Comparison of ENCODE assay signal across 8 cellular contexts in genomic region chr1:15885701-15886612, GRCh38. TPM values are rescaled to one million over a fixed set of nuclear protein-coding genes. Genes with fewer than 3 reads are reported as not detected.
A peak's percentile ranks its signal among the peaks of the same experiment; 100 is the strongest.
DNase-seq lines count a peak whose midpoint lies in the region; ATAC-seq and TF ChIP-seq lines count a peak whose summit lies in the region.

No MANE protein-coding gene starts in this region.

- no peak for TF ChIP-seq EP300 in esophagus muscularis mucosa (IDR thresholded peaks at IDR 0.05)

- WGBS in esophagus muscularis mucosa: 3% methylated on average over 11 of the region's 14 CpGs

- peak overlapping the region; percentile 38 for H3K4me3 ChIP-seq in HFF-Myc (replicated peaks; ENCODE audit: low read depth, low read length)
- H3K4me3 ChIP-seq in esophagus muscularis mucosa: peak overlapping the region; percentile 44 to 59 (median 48)

- H3K27ac ChIP-seq in esophagus muscularis mucosa (replicated peaks in 1 of 4): peak overlapping the region; percentile 80 to 93 (median 92)

- no peaks in the 10 kb centered on the region for H3K27me3 ChIP-seq in esophagus muscularis mucosa

- H3K9me3 ChIP-seq in esophagus muscularis mucosa: no peaks in the 10 kb centered on the region

- peak; percentile 91 for DNase-seq in DMS153 (lab: John Stamatoyannopoulos, UW)
- DNase-seq in HFF-Myc (ENCODE audit: extremely low read depth, low read depth): peak; percentile 92
- peak; percentile 95 for DNase-seq in NCI-H2227 (lab: John Stamatoyannopoulos, UW; ENCODE audit: unreplicated experiment)
- peak; percentile 31 for DNase-seq in activated CD4-positive, CD25-positive, alpha-beta regulatory T cell treated with anti-CD3 and anti-CD28 coated beads, Interleukin-2, amount 50 U/mL, for 72 hours
- peak; percentile 99 for DNase-seq in esophagus muscularis mucosa (ENCODE audit: extremely low spot score)
- DNase-seq in midbrain (lab: John Stamatoyannopoulos, UW): peak; percentile 97
- peak; percentile 55 for DNase-seq in stimulated activated naive CD8-positive, alpha-beta T cell treated with anti-CD3 and anti-CD28 coated beads, Interleukin-15, Interleukin-2, amounts not matched to agents 100 U/mL and 50 U/mL, for 24 hours
- DNase-seq in activated effector memory CD4-positive, alpha-beta T cell treated with Interleukin-2 at 50 U/mL for 16 hours: no peak

- peaks cover 42 to 90% (median 82%) of the 10 kb centered on the region in 4 donors for H3K4me1 ChIP-seq in esophagus muscularis mucosa

- TF ChIP-seq POLR2A in esophagus muscularis mucosa (IDR thresholded peaks at IDR 0.05; ENCODE audit: low read depth): no peak

- ATAC-seq in stimulated activated naive CD8-positive, alpha-beta T cell treated with anti-CD3 and anti-CD28 coated beads, Interleukin-15, Interleukin-2, amounts not matched to agents 100 U/mL and 50 U/mL, for 24 hours: peak; percentile 38

- H3K36me3 ChIP-seq in esophagus muscularis mucosa: peaks cover 0 to 9% (median 1%) of the 10 kb centered on the region in 4 donors

- TF ChIP-seq CTCF in HFF-Myc (IDR thresholded peaks at IDR 0.05; ENCODE audit: low read depth, low read length, missing control alignments) (peak; percentile 5), esophagus muscularis mucosa (IDR thresholded peaks at IDR 0.05) (peak in 2 of 3 experiments; percentile 18 to 32)

- intact Hi-C loops in esophagus muscularis mucosa (cut with DNase I): loop anchor here (2.0 kb wide), 1 partner anchor 33 kb away; no protein-coding TSS in a partner anchor

RNA-seq across cellular contexts. Expression of gene SPEN, which starts 38.5 kb away (rescaled TPM):
- 10 to 100 TPM; 34.6 to 49.9 (median 44.7) TPM for total RNA-seq in esophagus muscularis mucosa
